1 cellular context compared by ENCODE assay signal in genomic region chr12:68303850-68304249, GRCh38.
TF ChIP-seq lines count a peak whose summit lies in the region.

No MANE protein-coding gene starts in this region.

TF ChIP-seq in H1, 55 proteins besides CTCF, POLR2A, EP300 and RAD21:
- TF ChIP-seq BACH1 (IDR thresholded peaks at IDR 0.05; ENCODE audit: low read length) (no peak), ATF3 (IDR thresholded peaks at IDR 0.05; ENCODE audit: insufficient read depth, low read depth, low read length) (0 out of 2 replicates have a peak, but pooled peaks have one; percentile 14), CBX8 (IDR thresholded peaks at IDR 0.05; ENCODE audit: borderline replicate concordance, low read depth, low read length) (no peak), RFX5 (IDR thresholded peaks at IDR 0.05; ENCODE audit: borderline replicate concordance, low read depth, low read length) (no peak), CEBPB (IDR thresholded peaks at IDR 0.05; ENCODE audit: low read depth, low read length) (0 out of 2 replicates have a peak, but pooled peaks have one; percentile 22)
